24 cellular contexts compared by ENCODE assay signal in the genomic region with DNA sequence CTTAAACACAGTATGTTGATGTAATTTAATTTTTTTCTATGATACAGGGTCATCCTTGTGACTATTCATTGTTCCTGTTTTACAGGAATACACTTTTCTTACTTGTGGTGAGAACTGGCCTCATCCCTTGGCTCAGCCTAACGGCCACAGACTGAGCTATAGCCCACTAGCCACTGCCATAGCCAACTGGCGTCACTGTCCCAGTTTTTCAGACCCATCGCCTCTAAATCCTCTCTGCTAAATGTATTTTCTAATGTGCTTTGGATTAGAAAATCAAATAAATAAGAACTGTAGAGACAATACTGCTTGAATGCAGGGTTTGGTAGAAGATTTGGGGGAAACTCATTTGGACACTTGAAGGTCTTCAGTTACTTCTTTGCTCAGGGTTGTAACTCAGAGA.
"Had no signal": no experiment of that assay in that cellular context is flagged by ENCODE, and none has a peak within 500 bp of the region (broad histone marks: within the 10 kb centered on the region; RNA-seq: fewer than 3 reads in every experiment).

No MANE protein-coding gene starts in this region.

- H3K27me3 Mint-ChIP-seq: activated CD4-positive, alpha-beta T cell treated with anti-CD3 and anti-CD28 coated beads for 36 hours; activated CD8-positive, alpha-beta T cell treated with anti-CD3 and anti-CD28 coated beads for 36 hours; activated naive CD4-positive, alpha-beta T cell treated with anti-CD3 and anti-CD28 coated beads, Interleukin-2, amount 10 ng/mL, durations not matched to agents 7 days and 5 days; activated naive CD8-positive, alpha-beta T cell treated with anti-CD3 and anti-CD28 coated beads for 36 hours; T-cell had no signal

- ATAC-seq: activated CD4-positive, alpha-beta T cell treated with anti-CD3 and anti-CD28 coated beads for 36 hours; activated CD8-positive, alpha-beta T cell treated with anti-CD3 and anti-CD28 coated beads for 36 hours; activated T-cell treated with anti-CD3 and anti-CD28 coated beads, Interleukin-2, amount 50 U/mL, for 72 hours; T-cell had no signal

- H3K4me2 ChIP-seq: KMS-11 had no signal

- H3K36me3 Mint-ChIP-seq: activated naive CD4-positive, alpha-beta T cell treated with anti-CD3 and anti-CD28 coated beads, Interleukin-2, amount 10 ng/mL, durations not matched to agents 7 days and 5 days; activated naive CD8-positive, alpha-beta T cell treated with anti-CD3 and anti-CD28 coated beads for 36 hours; T-cell had no signal

- H3K4me3 Mint-ChIP-seq: activated CD4-positive, alpha-beta T cell treated with anti-CD3 and anti-CD28 coated beads for 36 hours; activated CD8-positive, alpha-beta T cell treated with anti-CD3 and anti-CD28 coated beads for 36 hours; activated naive CD4-positive, alpha-beta T cell treated with anti-CD3 and anti-CD28 coated beads, Interleukin-2, amount 10 ng/mL, durations not matched to agents 7 days and 5 days; activated naive CD8-positive, alpha-beta T cell treated with anti-CD3 and anti-CD28 coated beads for 36 hours; activated T-cell treated with anti-CD3 and anti-CD28 coated beads, Interleukin-2, amount 50 U/mL, for 72 hours; T-cell had no signal

- H3K27me3 ChIP-seq: brain microvascular endothelial cell, cardiac muscle cell had no signal

- H3K36me3 ChIP-seq: brain microvascular endothelial cell, cardiac muscle cell, WERI-Rb-1 had no signal

- H3K4me1 Mint-ChIP-seq: activated naive CD4-positive, alpha-beta T cell treated with anti-CD3 and anti-CD28 coated beads, Interleukin-2, amount 10 ng/mL, durations not matched to agents 7 days and 5 days had no signal

- H3K27ac ChIP-seq: brain microvascular endothelial cell, cardiac muscle cell, KMS-11, SK-N-MC, WERI-Rb-1 had no signal

- H3K9ac ChIP-seq: KMS-11 had no signal

- H3K4me3 ChIP-seq: cardiac muscle cell, SK-N-MC had no signal

- DNase-seq: activated CD4-positive, alpha-beta T cell treated with anti-CD3 and anti-CD28 coated beads for 36 hours; activated CD4-positive, alpha-beta T cell treated with anti-CD3 and anti-CD28 coated beads, Interleukin-2, amount 50 U/mL, for 1 hour; activated CD8-positive, alpha-beta memory T cell treated with anti-CD3 and anti-CD28 coated beads, Interleukin-2, amount 50 U/mL, for 4 hours; activated CD8-positive, alpha-beta T cell treated with anti-CD3 and anti-CD28 coated beads for 36 hours; activated gamma-delta T cell treated with Interleukin-2 at 50 U/mL for 16 hours; activated naive CD4-positive, alpha-beta T cell treated with anti-CD3 and anti-CD28 coated beads, Interleukin-2, amount 10 ng/mL, durations not matched to agents 7 days and 5 days; activated naive CD8-positive, alpha-beta T cell treated with anti-CD3 and anti-CD28 coated beads for 36 hours; activated T-cell treated with anti-CD3 and anti-CD28 coated beads, Interleukin-2, amount 50 U/mL, for 72 hours; brain microvascular endothelial cell; NCI-H1092 treated with DMSO at 0.1 percent for 48 hours; NCI-H1417 treated with DMSO at 0.1 percent for 48 hours; NCI-H1694; NCI-H2029 treated with DMSO at 0.1 percent for 48 hours; NCI-H345; NCI-H510A; NCI-H526 treated with DMSO at 0.1 percent for 48 hours; NK-92 treated with Interleukin-12 subunit alpha and Interleukin-12 subunit beta, amount 100 ng/mL, for 24 hours; T-cell; T-helper 2 cell; WERI-Rb-1 had no signal

- H3K9me3 Mint-ChIP-seq: activated CD8-positive, alpha-beta T cell treated with anti-CD3 and anti-CD28 coated beads for 36 hours; activated naive CD4-positive, alpha-beta T cell treated with anti-CD3 and anti-CD28 coated beads, Interleukin-2, amount 10 ng/mL, durations not matched to agents 7 days and 5 days; activated naive CD8-positive, alpha-beta T cell treated with anti-CD3 and anti-CD28 coated beads for 36 hours; activated T-cell treated with anti-CD3 and anti-CD28 coated beads, Interleukin-2, amount 50 U/mL, for 72 hours; activated T-helper 2 cell treated with anti-CD3 and anti-CD28 coated beads, Interferon-gamma antibody, Interleukin-2, Interleukin-4, amounts not matched to agents 10 μg/mL and 5 μg/mL and 100 μg/mL, durations not matched to agents 14 hours and 24 hours and 36 hours; T-cell had no signal

- H3K27ac Mint-ChIP-seq: activated CD4-positive, alpha-beta T cell treated with anti-CD3 and anti-CD28 coated beads for 36 hours; activated CD8-positive, alpha-beta T cell treated with anti-CD3 and anti-CD28 coated beads for 36 hours; activated naive CD4-positive, alpha-beta T cell treated with anti-CD3 and anti-CD28 coated beads, Interleukin-2, amount 10 ng/mL, durations not matched to agents 7 days and 5 days; activated naive CD8-positive, alpha-beta T cell treated with anti-CD3 and anti-CD28 coated beads for 36 hours; activated T-cell treated with anti-CD3 and anti-CD28 coated beads, Interleukin-2, amount 50 U/mL, for 72 hours; activated T-helper 2 cell treated with anti-CD3 and anti-CD28 coated beads, Interferon-gamma antibody, Interleukin-2, Interleukin-4, amounts not matched to agents 10 μg/mL and 5 μg/mL and 100 μg/mL, durations not matched to agents 14 hours and 24 hours and 36 hours; T-cell had no signal
